Comparison of ENCODE assay signal across 8 cellular contexts in the genomic region with DNA sequence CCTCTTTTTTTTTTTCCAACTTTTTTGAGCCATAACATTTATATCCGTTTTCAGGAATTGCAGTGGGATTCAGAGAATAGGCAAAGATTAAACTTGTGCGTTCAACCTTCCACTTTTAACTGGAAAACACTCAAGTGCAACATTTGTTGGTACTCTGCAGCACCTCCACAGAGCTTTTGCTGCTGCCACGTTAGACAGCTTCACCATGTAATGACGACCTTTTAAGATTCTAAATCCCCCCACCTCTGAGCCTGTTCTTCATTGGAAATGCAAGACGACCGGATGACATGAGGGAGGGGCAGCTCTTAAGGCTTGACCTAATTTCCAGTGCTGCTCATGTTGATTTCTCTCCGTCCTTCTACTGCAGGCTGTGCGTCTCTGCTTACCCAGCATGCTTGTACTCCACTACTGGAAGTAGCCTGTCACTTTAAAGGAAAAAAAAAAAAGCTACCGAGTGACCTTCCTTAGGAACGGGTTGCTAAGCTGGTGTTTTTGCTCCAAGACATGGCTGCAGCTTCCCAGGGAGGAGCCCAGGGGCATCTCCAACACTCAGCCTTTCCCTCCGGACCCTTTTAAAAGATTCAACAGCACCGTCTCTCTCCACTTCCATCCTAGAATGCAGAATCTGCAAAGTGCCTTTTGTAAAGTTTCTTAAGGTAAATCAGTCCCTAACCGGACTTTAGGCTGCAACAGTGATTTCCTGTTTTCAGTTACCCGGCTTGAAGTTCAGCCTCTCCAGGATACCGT. TPM values are rescaled to one million over a fixed set of nuclear protein-coding genes. Genes with fewer than 3 reads are reported as not detected.
DNase-seq lines count a peak whose midpoint lies in the region; ATAC-seq lines count a peak whose summit lies in the region.

A gene (plus strand): TSS at position 481 of the 747 bp plus-strand sequence. CDS start 6,051 bp downstream, outside the sequence.

- H3K9me3 Mint-ChIP-seq in stimulated activated naive CD8-positive, alpha-beta T cell treated with anti-CD3 and anti-CD28 coated beads, Interleukin-15, amount 100 ng/mL, for 72 hours = no peaks in the 10 kb centered on the region

- peak; percentile 76 for ATAC-seq in left lobe of liver
- no peak for ATAC-seq in stimulated activated naive CD8-positive, alpha-beta T cell treated with anti-CD3 and anti-CD28 coated beads, Interleukin-15, amount 100 ng/mL, for 72 hours

- H3K4me1 Mint-ChIP-seq in stimulated activated naive CD8-positive, alpha-beta T cell treated with anti-CD3 and anti-CD28 coated beads, Interleukin-15, amount 100 ng/mL, for 72 hours = peaks cover 7% of the 10 kb centered on the region

- peak; percentile 56 for DNase-seq in EH (ENCODE audit: low read depth)
- peak; percentile 21 to 71 for DNase-seq in NCI-H524 (lab: John Stamatoyannopoulos, UW)
- DNase-seq in dedifferentiated amniotic fluid mesenchymal stem cell (ENCODE audit: extremely low spot score) = peak; percentile 61
- DNase-seq in left lobe of liver (ENCODE audit: low spot score) = no peak
- no peak for DNase-seq in stimulated activated naive CD8-positive, alpha-beta T cell treated with anti-CD3 and anti-CD28 coated beads, Interleukin-15, amount 100 ng/mL, for 72 hours
- no peak for DNase-seq in activated CD8-positive, alpha-beta memory T cell treated with anti-CD3 and anti-CD28 coated beads for 24 hours
- DNase-seq in stimulated activated CD4-positive, alpha-beta T cell treated with anti-CD3 and anti-CD28 coated beads, Interleukin-1b, Interleukin-23, amount 100 ng/mL, for 48 hours = no peak
- no peak for DNase-seq in NCI-H2029 (lab: John Stamatoyannopoulos, UW)

- H3K4me3 Mint-ChIP-seq in stimulated activated naive CD8-positive, alpha-beta T cell treated with anti-CD3 and anti-CD28 coated beads, Interleukin-15, amount 100 ng/mL, for 72 hours = peak within 1 kb of the TSS; percentile 20 to 43

- H3K27me3 Mint-ChIP-seq in stimulated activated naive CD8-positive, alpha-beta T cell treated with anti-CD3 and anti-CD28 coated beads, Interleukin-15, amount 100 ng/mL, for 72 hours = no peaks in the 10 kb centered on the region

- peak within 1 kb of the TSS in 1 of 2 donors; percentile 40 for H3K27ac Mint-ChIP-seq in stimulated activated naive CD8-positive, alpha-beta T cell treated with anti-CD3 and anti-CD28 coated beads, Interleukin-15, amount 100 ng/mL, for 72 hours

RNA-seq across cellular contexts. Expression of the gene that starts here (rescaled TPM):
- 2.4 TPM for total RNA-seq in left lobe of liver

Comparison
In these comparisons a context has a peak if more than half of its experiments do, and no peak if none do; other contexts are left out.
1. DNase-seq: peak in EH (single experiment), NCI-H524 (2 of 2) and dedifferentiated amniotic fluid mesenchymal stem cell (single experiment); none in left lobe of liver (single experiment), stimulated activated naive CD8-positive, alpha-beta T cell treated with anti-CD3 and anti-CD28 coated beads, Interleukin-15, amount 100 ng/mL, for 72 hours (0 of 2), activated CD8-positive, alpha-beta memory T cell treated with anti-CD3 and anti-CD28 coated beads for 24 hours (single experiment), stimulated activated CD4-positive, alpha-beta T cell treated with anti-CD3 and anti-CD28 coated beads, Interleukin-1b, Interleukin-23, amount 100 ng/mL, for 48 hours (single experiment) and NCI-H2029 (single experiment).